In genomic region chr7:141071855-141072547, GRCh38 we compare ENCODE assay signal across 1 cellular context.
TF ChIP-seq lines count a peak whose summit lies in the region.

No MANE protein-coding gene starts in this region.

TF ChIP-seq in K562, 482 proteins besides CTCF, POLR2A, EP300 and RAD21 (continued from another document):
- TF ChIP-seq KDM2B (CRISPR knock-in tag; IDR thresholded peaks at IDR 0.05) (no peak), TCF3 (CRISPR knock-in tag; IDR thresholded peaks at IDR 0.05) (no peak), IRF1 (CRISPR knock-in tag; IDR thresholded peaks at IDR 0.05; ENCODE audit: borderline replicate concordance) (no peak), FOXO4 (CRISPR knock-in tag; IDR thresholded peaks at IDR 0.05) (no peak), RBM34 (IDR thresholded peaks at IDR 0.05; ENCODE audit: borderline replicate concordance, insufficient read depth, low read length) (no peak)
